Comparison of ENCODE assay signal across 18 cellular contexts in genomic region chr1:12547586-12548225, GRCh38.
A peak's percentile ranks its signal among the peaks of the same experiment; 100 is the strongest.
DNase-seq lines count a peak whose midpoint lies in the region; ATAC-seq and TF ChIP-seq lines count a peak whose summit lies in the region.
"Had no signal": no experiment of that assay in that cellular context is flagged by ENCODE, and none has a peak within 500 bp of the region (broad histone marks: within the 10 kb centered on the region; RNA-seq: fewer than 3 reads in every experiment).

No MANE protein-coding gene starts in this region.

- TF ChIP-seq EP300 in esophagus muscularis mucosa (IDR thresholded peaks at IDR 0.05) = no peak

- peak overlapping the region; percentile 88 for H3K18ac ChIP-seq in neuronal stem cell (ENCODE audit: low read length)

- peak overlapping the region; percentile 66 for H3K14ac ChIP-seq in neuronal stem cell (ENCODE audit: low read length)

- no peak overlapping the region for H4K8ac ChIP-seq in neuronal stem cell (ENCODE audit: low read depth, low read length)

- H3K36me3 ChIP-seq in esophagus muscularis mucosa = no peaks in the 10 kb centered on the region
- no peaks in the 10 kb centered on the region for H3K36me3 ChIP-seq in neuronal stem cell (replicated peaks in 1 of 2; ENCODE audit: control insufficient read depth in 2 of 2, insufficient read depth in 2 of 2, low read length in 2 of 2)
- H3K36me3 ChIP-seq: colonic mucosa had no signal

- H3K4me1 Mint-ChIP-seq in activated naive CD4-positive, alpha-beta T cell treated with anti-CD3 and anti-CD28 coated beads, Interleukin-2, amount 10 ng/mL, durations not matched to agents 7 days and 5 days = peaks cover 2% of the 10 kb centered on the region
- H3K4me1 Mint-ChIP-seq in type B pancreatic cell (ENCODE audit: unreplicated experiment) = peaks cover 33% of the 10 kb centered on the region
- H3K4me1 Mint-ChIP-seq: IgD-negative memory B cell had no signal

- peak overlapping the region; percentile 91 for H2BK12ac ChIP-seq in neuronal stem cell (ENCODE audit: low read length)

- H2AFZ ChIP-seq in neuronal stem cell (ENCODE audit: low read length) = no peak overlapping the region

- H3K4ac ChIP-seq in neuronal stem cell (ENCODE audit: low read length) = peak overlapping the region; percentile 79

- no peaks in the 10 kb centered on the region for H3K9me3 ChIP-seq in esophagus muscularis mucosa
- H3K9me3 ChIP-seq in neuronal stem cell (replicated peaks in 1 of 2; ENCODE audit: control insufficient read depth in 2 of 2, insufficient read depth in 1 of 2, low read depth in 1 of 2, low read length in 2 of 2) = no peaks in the 10 kb centered on the region
- H3K9me3 ChIP-seq: colonic mucosa had no signal

- H3K4me1 ChIP-seq in esophagus muscularis mucosa (peaks cover 42 to 60% (median 54%) of the 10 kb centered on the region in 4 donors), neuronal stem cell (ENCODE audit: control insufficient read depth in 2 of 2, insufficient read depth in 1 of 2, low read depth in 1 of 2, low read length in 2 of 2) (peaks cover 5 to 21% of the 10 kb centered on the region in 2 donors)
- H3K4me1 ChIP-seq: colonic mucosa had no signal

- ATAC-seq in GM18907 (IDR thresholded peaks at IDR 0.05; ENCODE audit: unreplicated experiment) = no peak
- ATAC-seq: CD8-positive, alpha-beta T cell; natural killer cell had no signal

- H2BK5ac ChIP-seq in neuronal stem cell (ENCODE audit: low read length) = peak overlapping the region; percentile 80

- TF ChIP-seq CTCF in esophagus muscularis mucosa (IDR thresholded peaks at IDR 0.05) (no peak), type B pancreatic cell (conservative IDR thresholded peaks at IDR 0.05) (no peak), GM10266 (IDR thresholded peaks at IDR 0.05; ENCODE audit: control insufficient read depth, insufficient read depth, low read depth, missing control alignments) (no peak)

- H3K36me3 Mint-ChIP-seq in activated naive CD4-positive, alpha-beta T cell treated with anti-CD3 and anti-CD28 coated beads, Interleukin-2, amount 10 ng/mL, durations not matched to agents 7 days and 5 days = no peaks in the 10 kb centered on the region
- H3K36me3 Mint-ChIP-seq in type B pancreatic cell = no peaks in the 10 kb centered on the region
- H3K36me3 Mint-ChIP-seq: CD8-positive, alpha-beta T cell; IgD-negative memory B cell; natural killer cell had no signal

- TF ChIP-seq POLR2A in esophagus muscularis mucosa (IDR thresholded peaks at IDR 0.05; ENCODE audit: low read depth) = no peak

- peak overlapping the region; percentile 49 for H3K23ac ChIP-seq in neuronal stem cell (ENCODE audit: low read depth, low read length, poor library complexity)

- H3K27ac ChIP-seq in esophagus muscularis mucosa (replicated peaks in 1 of 4) = peak overlapping the region; percentile 86 to 94 (median 91)
- no peak overlapping the region for H3K27ac ChIP-seq in neuronal stem cell (replicated peaks; ENCODE audit: low read length)
- H3K27ac ChIP-seq: colonic mucosa had no signal

- no peaks in the 10 kb centered on the region for H3K9me3 Mint-ChIP-seq in activated naive CD4-positive, alpha-beta T cell treated with anti-CD3 and anti-CD28 coated beads, Interleukin-2, amount 10 ng/mL, durations not matched to agents 7 days and 5 days
- no peaks in the 10 kb centered on the region for H3K9me3 Mint-ChIP-seq in type B pancreatic cell
- H3K9me3 Mint-ChIP-seq: activated T-cell treated with anti-CD3 and anti-CD28 coated beads, Interleukin-2, amount 50 U/mL, for 24 hours; CD8-positive, alpha-beta T cell; IgD-negative memory B cell; natural killer cell had no signal

- H3K79me1 ChIP-seq in neuronal stem cell (ENCODE audit: low read depth, low read length) = no peaks in the 10 kb centered on the region

- 85% methylated on average over 10 of the region's 20 CpGs for WGBS in esophagus muscularis mucosa
- no CpG with 5 or more reads among the region's 20 CpGs for WGBS in neuronal stem cell (ENCODE audit: extremely low coverage in 2 of 2, insufficient read length in 2 of 2, insufficient replicate concordance in 1 of 2), 2 donors

- H4K91ac ChIP-seq in neuronal stem cell (ENCODE audit: low read depth, low read length, poor library complexity) = no peak overlapping the region

- peak overlapping the region; percentile 85 for H2AK5ac ChIP-seq in neuronal stem cell (ENCODE audit: low read depth, low read length)

- no peak overlapping the region for H3K9ac ChIP-seq in neuronal stem cell (ENCODE audit: low read depth, low read length, poor library complexity)

- no peaks in the 10 kb centered on the region for H3K27me3 ChIP-seq in esophagus muscularis mucosa
- no peaks in the 10 kb centered on the region for H3K27me3 ChIP-seq in neuronal stem cell (ENCODE audit: control insufficient read depth in 3 of 3, insufficient read depth in 3 of 3, low read depth in 1 of 3, low read length in 3 of 3)
- H3K27me3 ChIP-seq: colonic mucosa had no signal

- intact Hi-C loops in esophagus muscularis mucosa (cut with DNase I) = loop anchor here (5.0 kb wide), 1 partner anchor 90 kb away; no protein-coding TSS in a partner anchor

- CTCF ChIA-PET in activated naive CD4-positive, alpha-beta T cell treated with anti-CD3 and anti-CD28 coated beads, Interleukin-2, amount 10 ng/mL, durations not matched to agents 7 days and 5 days (lab: Charles Lee) = no interaction called here

- H3K27ac Mint-ChIP-seq in activated naive CD4-positive, alpha-beta T cell treated with anti-CD3 and anti-CD28 coated beads, Interleukin-2, amount 10 ng/mL, durations not matched to agents 7 days and 5 days = no peak overlapping the region
- peak overlapping the region; percentile 23 for H3K27ac Mint-ChIP-seq in type B pancreatic cell
- H3K27ac Mint-ChIP-seq: activated T-cell treated with anti-CD3 and anti-CD28 coated beads, Interleukin-2, amount 50 U/mL, for 24 hours; CD8-positive, alpha-beta T cell had no signal

- peaks cover 32% of the 10 kb centered on the region for H3K27me3 Mint-ChIP-seq in activated naive CD4-positive, alpha-beta T cell treated with anti-CD3 and anti-CD28 coated beads, Interleukin-2, amount 10 ng/mL, durations not matched to agents 7 days and 5 days
- peaks cover 3% of the 10 kb centered on the region for H3K27me3 Mint-ChIP-seq in type B pancreatic cell
- H3K27me3 Mint-ChIP-seq: activated T-cell treated with anti-CD3 and anti-CD28 coated beads, Interleukin-2, amount 50 U/mL, for 24 hours had no signal

- H3K4me2 ChIP-seq in neuronal stem cell (ENCODE audit: insufficient read depth, low read length, poor library complexity, severe bottlenecking) = no peak overlapping the region

- H3K4me3 ChIP-seq in esophagus muscularis mucosa = no peak overlapping the region
- H3K4me3 ChIP-seq in neuronal stem cell (ENCODE audit: low read length in 2 of 2) = no peak overlapping the region
- H3K4me3 ChIP-seq: colonic mucosa had no signal

- peak; percentile 2 for DNase-seq in activated naive CD4-positive, alpha-beta T cell treated with anti-CD3 and anti-CD28 coated beads, Interleukin-2, amount 10 ng/mL, durations not matched to agents 7 days and 5 days
- no peak for DNase-seq in activated naive CD4-positive, alpha-beta T cell treated with Interleukin-2 at 50 U/mL for 16 hours
- DNase-seq in esophagus muscularis mucosa (ENCODE audit: extremely low spot score) = no peak
- no peak for DNase-seq in neuronal stem cell (ENCODE audit: low spot score)
- DNase-seq in type B pancreatic cell (ENCODE audit: extremely low spot score, unreplicated experiment) = no peak
- no peak for DNase-seq in GM10266 (ENCODE audit: extremely low spot score)
- no peak for DNase-seq in amniotic stem cell (lab: John Stamatoyannopoulos, UW)
- DNase-seq: ACHN; activated CD4-positive, alpha-beta T cell treated with anti-CD3 and anti-CD28 coated beads, Interleukin-2, amount 50 U/mL, for 1 hour; activated T-cell treated with anti-CD3 and anti-CD28 coated beads, Interleukin-2, amount 50 U/mL, for 24 hours; CD8-positive, alpha-beta T cell; colonic mucosa; natural killer cell; NCI-H187 treated with DMSO at 0.1 percent for 48 hours; NCI-H510A; OCI-M1 had no signal

- no peak overlapping the region for H3K4me3 Mint-ChIP-seq in activated naive CD4-positive, alpha-beta T cell treated with anti-CD3 and anti-CD28 coated beads, Interleukin-2, amount 10 ng/mL, durations not matched to agents 7 days and 5 days
- no peak overlapping the region for H3K4me3 Mint-ChIP-seq in type B pancreatic cell
- H3K4me3 Mint-ChIP-seq: activated T-cell treated with anti-CD3 and anti-CD28 coated beads, Interleukin-2, amount 50 U/mL, for 24 hours; CD8-positive, alpha-beta T cell; IgD-negative memory B cell; natural killer cell had no signal

- peak overlapping the region; percentile 3 for H2BK15ac ChIP-seq in neuronal stem cell (ENCODE audit: low read length)

- no peak overlapping the region for H2BK120ac ChIP-seq in neuronal stem cell (ENCODE audit: low read depth, low read length)
